In the genomic region with DNA sequence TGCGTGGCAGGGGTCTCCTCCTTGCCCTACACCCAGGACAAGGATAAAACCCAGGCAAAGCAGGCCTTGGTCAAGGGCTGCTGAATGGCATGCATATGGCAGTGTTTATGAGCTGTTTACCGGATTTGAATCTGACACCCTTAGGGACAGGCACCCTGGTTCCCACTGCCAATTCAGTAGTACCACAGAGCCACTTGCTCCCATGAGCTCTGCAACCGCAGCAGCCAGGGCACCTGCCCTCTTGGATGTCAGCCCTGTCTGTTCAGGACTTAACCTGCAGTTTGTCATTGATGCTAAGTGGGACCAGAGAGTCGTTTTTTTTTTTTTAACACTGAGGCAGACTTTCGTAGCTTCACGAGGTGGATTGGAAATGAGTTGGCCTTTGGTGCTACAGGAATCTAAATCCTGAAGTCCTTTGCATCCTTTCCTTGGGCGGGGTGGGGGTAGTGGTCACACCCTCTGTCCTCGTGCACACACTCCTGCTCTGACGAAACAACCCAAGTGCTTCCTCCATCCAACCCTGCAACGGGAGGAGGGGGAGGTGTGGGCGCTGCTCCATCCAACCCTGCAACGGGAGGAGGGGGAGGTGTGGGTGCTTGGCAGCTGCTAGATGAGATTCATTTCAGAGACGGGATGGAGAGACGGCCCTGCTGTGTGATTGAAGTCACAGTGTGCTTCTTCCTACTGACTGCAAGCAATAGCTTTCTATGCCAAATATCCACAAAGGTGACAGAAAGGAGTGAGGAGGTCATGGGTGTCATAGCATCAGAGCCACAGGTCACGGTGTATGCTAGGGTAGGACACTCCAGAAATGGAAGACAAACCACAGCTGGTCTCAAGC, we compare ENCODE assay signal across 13 cellular contexts.
DNase-seq lines count a peak whose midpoint lies in the region; ATAC-seq and TF ChIP-seq lines count a peak whose summit lies in the region.
"Had no signal": no experiment of that assay in that cellular context is flagged by ENCODE, and none has a peak within 500 bp of the region (broad histone marks: within the 10 kb centered on the region; RNA-seq: fewer than 3 reads in every experiment).

No MANE protein-coding gene starts in this region.

- H3F3A ChIP-seq in SK-N-SH (replicated peaks; ENCODE audit: insufficient read depth), result no peaks in the 10 kb centered on the region

- H3K36me3 ChIP-seq in SK-N-SH (replicated peaks in 1 of 2; ENCODE audit: control insufficient read depth in 1 of 2, insufficient read depth in 2 of 2, low read length in 1 of 2), result no peaks in the 10 kb centered on the region

- no peak overlapping the region for H3K4me3 ChIP-seq in SK-N-SH (ENCODE audit: low read depth in 2 of 2, low read length in 1 of 2)

- CTCF ChIA-PET in RWPE1 (lab: Yijun Ruan, JAX) (interaction anchor here (0.6 to 0.7 kb wide), 2 partner anchors 59 to 253 kb away, joined by 3 to 5 read pairs; no protein-coding TSS in a partner anchor), SK-N-SH (lab: Yijun Ruan, JAX) (no interaction called here)

- TF ChIP-seq RAD21 in SK-N-SH (IDR thresholded peaks at IDR 0.05; ENCODE audit: low read length), result no peak

- H3K9me2 ChIP-seq in SK-N-SH, result no peaks in the 10 kb centered on the region

- no peak overlapping the region for H3K4me2 ChIP-seq in SK-N-SH

- no peaks in the 10 kb centered on the region for H3K27me3 ChIP-seq in SK-N-SH (ENCODE audit: insufficient read depth)

- DNase-seq in Ammon's horn (ENCODE audit: low spot score) (peak; percentile 28), NCI-H1105 treated with DMSO at 0.1 percent for 48 hours (lab: John Stamatoyannopoulos, UW) (peak; percentile 94), RWPE1 (ENCODE audit: low spot score) (no peak), left kidney (ENCODE audit: low read depth, low spot score) (peak; percentile 98), HuH-7.5 (ENCODE audit: low spot score) (no peak), NCI-H1694 (lab: John Stamatoyannopoulos, UW) (no peak), SK-N-SH (no peak)
- DNase-seq: activated B cell treated with CpG ODN at 0.5 μM for 24 hours; activated naive CD8-positive, alpha-beta T cell treated with anti-CD3 and anti-CD28 coated beads, Interleukin-2, amount 10 ng/mL, durations not matched to agents 7 days and 5 days; activated T-cell treated with anti-CD3 and anti-CD28 coated beads for 4 hours; midbrain had no signal

- H3K4me1 ChIP-seq in SK-N-SH (ENCODE audit: control insufficient read depth in 1 of 2, insufficient read depth in 2 of 2, low read depth in 1 of 2, low read length in 1 of 2), result no peaks in the 10 kb centered on the region; a peak in 1 of 4 replicates

- no peak for ATAC-seq in HG03520 (IDR thresholded peaks at IDR 0.05; ENCODE audit: unreplicated experiment)
- ATAC-seq: esophagus mucosa had no signal

- H3K9me3 ChIP-seq in SK-N-SH, result no peaks in the 10 kb centered on the region

- H2AFZ ChIP-seq in SK-N-SH (ENCODE audit: low read depth), result no peak overlapping the region

- WGBS in SK-N-SH (ENCODE audit: low lambda C conversion rate), result 28% methylated on average over 12 of the region's 15 CpGs

- TF ChIP-seq EP300 in SK-N-SH (IDR thresholded peaks at IDR 0.05; ENCODE audit: borderline replicate concordance in 1 of 2, low read depth in 1 of 2, low read length in 1 of 2), result no peak

- TF ChIP-seq CTCF in RWPE1 (conservative IDR thresholded peaks at IDR 0.05; ENCODE audit: low read depth) (no peak), SK-N-SH (IDR thresholded peaks at IDR 0.05) (no peak)

- no peaks in the 10 kb centered on the region for H3K79me2 ChIP-seq in SK-N-SH (ENCODE audit: insufficient read depth)

- no peaks in the 10 kb centered on the region for H4K20me1 ChIP-seq in SK-N-SH (ENCODE audit: insufficient read depth)

- H3K27ac ChIP-seq in RWPE1 (peak overlapping the region; percentile 90), SK-N-SH (ENCODE audit: low read depth in 2 of 2, low read length in 1 of 2) (no peak overlapping the region)

- POLR2A ChIA-PET in RWPE1 (lab: Yijun Ruan, JAX; ENCODE audit: low non-redundant PET) (no interaction called here), SK-N-SH (lab: Yijun Ruan, JAX) (no interaction called here)

- no peak overlapping the region for H3K9ac ChIP-seq in SK-N-SH

TF ChIP-seq in SK-N-SH, 30 proteins besides CTCF, POLR2A, EP300 and RAD21:
- TF ChIP-seq, protein P1, sequence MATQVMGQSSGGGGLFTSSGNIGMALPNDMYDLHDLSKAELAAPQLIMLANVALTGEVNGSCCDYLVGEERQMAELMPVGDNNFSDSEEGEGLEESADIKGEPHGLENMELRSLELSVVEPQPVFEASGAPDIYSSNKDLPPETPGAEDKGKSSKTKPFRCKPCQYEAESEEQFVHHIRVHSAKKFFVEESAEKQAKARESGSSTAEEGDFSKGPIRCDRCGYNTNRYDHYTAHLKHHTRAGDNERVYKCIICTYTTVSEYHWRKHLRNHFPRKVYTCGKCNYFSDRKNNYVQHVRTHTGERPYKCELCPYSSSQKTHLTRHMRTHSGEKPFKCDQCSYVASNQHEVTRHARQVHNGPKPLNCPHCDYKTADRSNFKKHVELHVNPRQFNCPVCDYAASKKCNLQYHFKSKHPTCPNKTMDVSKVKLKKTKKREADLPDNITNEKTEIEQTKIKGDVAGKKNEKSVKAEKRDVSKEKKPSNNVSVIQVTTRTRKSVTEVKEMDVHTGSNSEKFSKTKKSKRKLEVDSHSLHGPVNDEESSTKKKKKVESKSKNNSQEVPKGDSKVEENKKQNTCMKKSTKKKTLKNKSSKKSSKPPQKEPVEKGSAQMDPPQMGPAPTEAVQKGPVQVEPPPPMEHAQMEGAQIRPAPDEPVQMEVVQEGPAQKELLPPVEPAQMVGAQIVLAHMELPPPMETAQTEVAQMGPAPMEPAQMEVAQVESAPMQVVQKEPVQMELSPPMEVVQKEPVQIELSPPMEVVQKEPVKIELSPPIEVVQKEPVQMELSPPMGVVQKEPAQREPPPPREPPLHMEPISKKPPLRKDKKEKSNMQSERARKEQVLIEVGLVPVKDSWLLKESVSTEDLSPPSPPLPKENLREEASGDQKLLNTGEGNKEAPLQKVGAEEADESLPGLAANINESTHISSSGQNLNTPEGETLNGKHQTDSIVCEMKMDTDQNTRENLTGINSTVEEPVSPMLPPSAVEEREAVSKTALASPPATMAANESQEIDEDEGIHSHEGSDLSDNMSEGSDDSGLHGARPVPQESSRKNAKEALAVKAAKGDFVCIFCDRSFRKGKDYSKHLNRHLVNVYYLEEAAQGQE (IDR thresholded peaks at IDR 0.05; ENCODE audit: low read depth, low read length), result no peak
- TF ChIP-seq RCOR1 (IDR thresholded peaks at IDR 0.05; ENCODE audit: low read length) (no peak), NRF1 (IDR thresholded peaks at IDR 0.05; ENCODE audit: low read depth, low read length) (no peak), TEAD4 (IDR thresholded peaks at IDR 0.05; ENCODE audit: borderline replicate concordance, insufficient read depth) (no peak), JUND (IDR thresholded peaks at IDR 0.05) (no peak), SMC3 (IDR thresholded peaks at IDR 0.05; ENCODE audit: low read depth, low read length) (no peak)
- TF ChIP-seq, protein P2, sequence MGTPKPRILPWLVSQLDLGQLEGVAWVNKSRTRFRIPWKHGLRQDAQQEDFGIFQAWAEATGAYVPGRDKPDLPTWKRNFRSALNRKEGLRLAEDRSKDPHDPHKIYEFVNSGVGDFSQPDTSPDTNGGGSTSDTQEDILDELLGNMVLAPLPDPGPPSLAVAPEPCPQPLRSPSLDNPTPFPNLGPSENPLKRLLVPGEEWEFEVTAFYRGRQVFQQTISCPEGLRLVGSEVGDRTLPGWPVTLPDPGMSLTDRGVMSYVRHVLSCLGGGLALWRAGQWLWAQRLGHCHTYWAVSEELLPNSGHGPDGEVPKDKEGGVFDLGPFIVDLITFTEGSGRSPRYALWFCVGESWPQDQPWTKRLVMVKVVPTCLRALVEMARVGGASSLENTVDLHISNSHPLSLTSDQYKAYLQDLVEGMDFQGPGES (IDR thresholded peaks at IDR 0.05; ENCODE audit: low read depth, low read length), result no peak

Comparison
In these comparisons a context has a peak if more than half of its experiments do, and no peak if none do; other contexts are left out.
1. DNase-seq: peak in Ammon's horn (single experiment), NCI-H1105 treated with DMSO at 0.1 percent for 48 hours (single experiment) and left kidney (single experiment); none in RWPE1 (single experiment), HuH-7.5 (single experiment), NCI-H1694 (single experiment) and SK-N-SH (single experiment).